1 cellular context compared by ENCODE assay signal in the genomic region with DNA sequence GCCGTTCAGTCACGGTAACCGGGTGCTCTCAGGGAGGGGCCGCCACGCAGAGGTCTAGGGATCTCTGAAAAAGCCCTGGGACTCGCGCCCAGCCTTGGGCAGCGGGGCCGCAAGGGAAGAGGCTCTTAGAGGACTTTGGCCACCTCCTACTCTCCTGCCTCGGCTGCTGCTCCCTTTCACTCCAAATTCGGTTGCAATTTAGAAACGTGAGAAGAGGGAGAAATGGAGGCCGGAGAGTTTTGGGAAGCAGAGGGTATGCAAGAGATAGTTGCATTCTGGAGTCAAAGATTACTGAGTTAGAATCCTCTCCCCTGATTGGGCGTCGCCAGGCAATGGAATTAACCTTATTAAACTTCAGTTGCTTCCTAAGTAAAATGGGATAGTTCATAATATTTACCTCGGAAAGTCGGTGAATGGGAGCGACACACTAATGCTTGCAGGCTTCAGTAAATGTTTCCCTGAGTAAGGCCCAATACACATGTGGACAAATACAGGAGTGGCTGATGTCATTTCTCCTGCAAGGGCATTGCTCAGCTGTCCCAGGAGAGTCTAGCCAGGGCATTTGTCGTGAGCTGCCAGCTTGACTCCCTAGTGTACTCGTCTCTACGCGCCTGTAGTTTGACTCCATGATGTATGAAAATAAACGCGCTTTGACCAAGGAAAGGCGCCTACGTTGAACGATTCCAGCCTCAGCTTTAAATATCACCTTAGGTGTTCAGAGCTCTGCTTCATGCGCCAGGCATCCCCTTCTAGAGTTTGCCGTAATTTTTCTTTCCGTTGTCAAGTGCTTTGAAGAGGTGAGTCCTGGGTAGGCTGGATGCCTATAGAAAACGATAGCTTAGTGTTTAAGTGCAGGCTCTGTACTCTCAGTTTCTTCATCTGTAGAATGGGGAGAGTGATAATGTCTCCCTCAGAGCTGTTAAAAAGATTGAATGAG.
TF ChIP-seq lines count a peak whose summit lies in the region.

No MANE protein-coding gene starts in this region.

TF ChIP-seq in K562, 482 proteins besides CTCF, POLR2A, EP300 and RAD21 (continues in another document):
- TF ChIP-seq YY1 (IDR thresholded peaks at IDR 0.05; ENCODE audit: borderline replicate concordance in 1 of 3, control insufficient read depth in 1 of 3, extremely low read depth in 1 of 3, insufficient read depth in 3 of 3, insufficient read length in 1 of 3, insufficient replicate concordance in 2 of 3, low read depth in 1 of 3, low read length in 2 of 3) (peak in 1 of 3 experiments; percentile 8), ETV5 (CRISPR knock-in tag; IDR thresholded peaks at IDR 0.05; ENCODE audit: low read depth) (0 out of 2 replicates have a peak, but pooled peaks have one; percentile 8), GMEB1 (CRISPR knock-in tag; IDR thresholded peaks at IDR 0.05) (no peak), REST (CRISPR knock-in tag; IDR thresholded peaks at IDR 0.05; ENCODE audit: low read depth) (0 out of 2 replicates have a peak, but pooled peaks have one; percentile 38), SREBF2 (CRISPR knock-in tag; IDR thresholded peaks at IDR 0.05) (no peak), RCOR1 (IDR thresholded peaks at IDR 0.05; ENCODE audit: borderline replicate concordance in 1 of 2, low read depth in 2 of 2, low read length in 2 of 2) (peak; percentile 43 to 80; a peak in 3 of 4 replicates), MEF2D (tag; conservative IDR thresholded peaks at IDR 0.05; ENCODE audit: low read depth) (no peak), SRSF3 (IDR thresholded peaks at IDR 0.05; ENCODE audit: insufficient read depth, low read length) (no peak), HDAC2 (IDR thresholded peaks at IDR 0.05) (peak; percentile 76; the same call in 1 of the 2 replicates), SMARCC2 (IDR thresholded peaks at IDR 0.05; ENCODE audit: low read depth) (0 out of 2 replicates have a peak, but pooled peaks have one; percentile 7), BRD9 (IDR thresholded peaks at IDR 0.05; ENCODE audit: low read depth, partially characterized antibody) (no peak), ZC3H11A (IDR thresholded peaks at IDR 0.05; ENCODE audit: low read depth, low read length) (no peak), ZNF165 (CRISPR knock-in tag; IDR thresholded peaks at IDR 0.05; ENCODE audit: borderline replicate concordance) (no peak), BACH1 (tag; IDR thresholded peaks at IDR 0.05) (no peak), SRF (CRISPR knock-in tag; IDR thresholded peaks at IDR 0.05) (no peak), ILK (tag; IDR thresholded peaks at IDR 0.05; ENCODE audit: borderline replicate concordance, low read depth) (no peak), BHLHE40 (IDR thresholded peaks at IDR 0.05; ENCODE audit: low read length) (no peak), KAT8 (IDR thresholded peaks at IDR 0.05; ENCODE audit: low read depth) (no peak), ZNF76 (CRISPR knock-in tag; IDR thresholded peaks at IDR 0.05; ENCODE audit: borderline replicate concordance) (no peak), MAZ (CRISPR knock-in tag; conservative IDR thresholded peaks at IDR 0.05 in 1 of 2, IDR thresholded peaks at IDR 0.05 in 1 of 2) (peak in 1 of 2 experiments; percentile 17; a peak in 2 of 4 replicates), ZFX (CRISPR knock-in tag; IDR thresholded peaks at IDR 0.05) (peak; percentile 53; the same call in 1 of the 2 replicates), RB1 (IDR thresholded peaks at IDR 0.05; ENCODE audit: low read depth) (no peak; the same call in 1 of the 2 replicates), CHD4 (IDR thresholded peaks at IDR 0.05; ENCODE audit: insufficient read depth, insufficient replicate concordance, low read depth, low read length, poor library complexity, severe bottlenecking) (peak; percentile 83), GATAD2B (IDR thresholded peaks at IDR 0.05; ENCODE audit: borderline replicate concordance) (no peak), RBM25 (IDR thresholded peaks at IDR 0.05; ENCODE audit: low read depth, low read length, severe bottlenecking) (peak; percentile 89), NFYB (IDR thresholded peaks at IDR 0.05; ENCODE audit: extremely low read depth, insufficient read length) (no peak), ZNF224 (CRISPR knock-in tag; IDR thresholded peaks at IDR 0.05) (no peak), XRCC3 (IDR thresholded peaks at IDR 0.05) (no peak), CREB1 (IDR thresholded peaks at IDR 0.05) (no peak), CREB1 (CRISPR knock-in tag; IDR thresholded peaks at IDR 0.05) (no peak), FOXA3 (CRISPR knock-in tag; conservative IDR thresholded peaks at IDR 0.05 in 1 of 2, IDR thresholded peaks at IDR 0.05 in 1 of 2) (no peak), ZBTB26 (CRISPR knock-in tag; IDR thresholded peaks at IDR 0.05) (no peak), ZNF551 (CRISPR knock-in tag; IDR thresholded peaks at IDR 0.05) (no peak), MEIS2 (IDR thresholded peaks at IDR 0.05; ENCODE audit: partially characterized antibody) (no peak), SMARCA5 (IDR thresholded peaks at IDR 0.05) (peak; percentile 81; the same call in 1 of the 2 replicates), SAP30 (IDR thresholded peaks at IDR 0.05; ENCODE audit: borderline replicate concordance, insufficient read depth, low read depth, low read length, poor library complexity, severe bottlenecking) (peak; percentile 51), SIN3A (IDR thresholded peaks at IDR 0.05; ENCODE audit: borderline replicate concordance in 2 of 2, control insufficient read depth in 1 of 2, low read depth in 2 of 2, low read length in 2 of 2) (0 out of 4 replicates have a peak, but pooled peaks of 1 of the 2 experiments have one; percentile 27)
- TF ChIP-seq, protein P1, sequence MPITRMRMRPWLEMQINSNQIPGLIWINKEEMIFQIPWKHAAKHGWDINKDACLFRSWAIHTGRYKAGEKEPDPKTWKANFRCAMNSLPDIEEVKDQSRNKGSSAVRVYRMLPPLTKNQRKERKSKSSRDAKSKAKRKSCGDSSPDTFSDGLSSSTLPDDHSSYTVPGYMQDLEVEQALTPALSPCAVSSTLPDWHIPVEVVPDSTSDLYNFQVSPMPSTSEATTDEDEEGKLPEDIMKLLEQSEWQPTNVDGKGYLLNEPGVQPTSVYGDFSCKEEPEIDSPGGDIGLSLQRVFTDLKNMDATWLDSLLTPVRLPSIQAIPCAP (CRISPR knock-in tag; IDR thresholded peaks at IDR 0.05; ENCODE audit: borderline replicate concordance) = no peak
- TF ChIP-seq, protein P2, sequence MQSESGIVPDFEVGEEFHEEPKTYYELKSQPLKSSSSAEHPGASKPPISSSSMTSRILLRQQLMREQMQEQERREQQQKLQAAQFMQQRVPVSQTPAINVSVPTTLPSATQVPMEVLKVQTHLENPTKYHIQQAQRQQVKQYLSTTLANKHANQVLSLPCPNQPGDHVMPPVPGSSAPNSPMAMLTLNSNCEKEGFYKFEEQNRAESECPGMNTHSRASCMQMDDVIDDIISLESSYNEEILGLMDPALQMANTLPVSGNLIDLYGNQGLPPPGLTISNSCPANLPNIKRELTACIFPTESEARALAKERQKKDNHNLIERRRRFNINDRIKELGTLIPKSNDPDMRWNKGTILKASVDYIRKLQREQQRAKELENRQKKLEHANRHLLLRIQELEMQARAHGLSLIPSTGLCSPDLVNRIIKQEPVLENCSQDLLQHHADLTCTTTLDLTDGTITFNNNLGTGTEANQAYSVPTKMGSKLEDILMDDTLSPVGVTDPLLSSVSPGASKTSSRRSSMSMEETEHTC (IDR thresholded peaks at IDR 0.05) = no peak
- TF ChIP-seq, protein P3, sequence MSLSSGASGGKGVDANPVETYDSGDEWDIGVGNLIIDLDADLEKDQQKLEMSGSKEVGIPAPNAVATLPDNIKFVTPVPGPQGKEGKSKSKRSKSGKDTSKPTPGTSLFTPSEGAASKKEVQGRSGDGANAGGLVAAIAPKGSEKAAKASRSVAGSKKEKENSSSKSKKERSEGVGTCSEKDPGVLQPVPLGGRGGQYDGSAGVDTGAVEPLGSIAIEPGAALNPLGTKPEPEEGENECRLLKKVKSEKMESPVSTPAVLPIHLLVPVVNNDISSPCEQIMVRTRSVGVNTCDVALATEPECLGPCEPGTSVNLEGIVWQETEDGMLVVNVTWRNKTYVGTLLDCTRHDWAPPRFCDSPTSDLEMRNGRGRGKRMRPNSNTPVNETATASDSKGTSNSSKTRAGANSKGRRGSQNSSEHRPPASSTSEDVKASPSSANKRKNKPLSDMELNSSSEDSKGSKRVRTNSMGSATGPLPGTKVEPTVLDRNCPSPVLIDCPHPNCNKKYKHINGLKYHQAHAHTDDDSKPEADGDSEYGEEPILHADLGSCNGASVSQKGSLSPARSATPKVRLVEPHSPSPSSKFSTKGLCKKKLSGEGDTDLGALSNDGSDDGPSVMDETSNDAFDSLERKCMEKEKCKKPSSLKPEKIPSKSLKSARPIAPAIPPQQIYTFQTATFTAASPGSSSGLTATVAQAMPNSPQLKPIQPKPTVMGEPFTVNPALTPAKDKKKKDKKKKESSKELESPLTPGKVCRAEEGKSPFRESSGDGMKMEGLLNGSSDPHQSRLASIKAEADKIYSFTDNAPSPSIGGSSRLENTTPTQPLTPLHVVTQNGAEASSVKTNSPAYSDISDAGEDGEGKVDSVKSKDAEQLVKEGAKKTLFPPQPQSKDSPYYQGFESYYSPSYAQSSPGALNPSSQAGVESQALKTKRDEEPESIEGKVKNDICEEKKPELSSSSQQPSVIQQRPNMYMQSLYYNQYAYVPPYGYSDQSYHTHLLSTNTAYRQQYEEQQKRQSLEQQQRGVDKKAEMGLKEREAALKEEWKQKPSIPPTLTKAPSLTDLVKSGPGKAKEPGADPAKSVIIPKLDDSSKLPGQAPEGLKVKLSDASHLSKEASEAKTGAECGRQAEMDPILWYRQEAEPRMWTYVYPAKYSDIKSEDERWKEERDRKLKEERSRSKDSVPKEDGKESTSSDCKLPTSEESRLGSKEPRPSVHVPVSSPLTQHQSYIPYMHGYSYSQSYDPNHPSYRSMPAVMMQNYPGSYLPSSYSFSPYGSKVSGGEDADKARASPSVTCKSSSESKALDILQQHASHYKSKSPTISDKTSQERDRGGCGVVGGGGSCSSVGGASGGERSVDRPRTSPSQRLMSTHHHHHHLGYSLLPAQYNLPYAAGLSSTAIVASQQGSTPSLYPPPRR (CRISPR knock-in tag; IDR thresholded peaks at IDR 0.05; ENCODE audit: borderline replicate concordance) = no peak
- TF ChIP-seq, protein P4, sequence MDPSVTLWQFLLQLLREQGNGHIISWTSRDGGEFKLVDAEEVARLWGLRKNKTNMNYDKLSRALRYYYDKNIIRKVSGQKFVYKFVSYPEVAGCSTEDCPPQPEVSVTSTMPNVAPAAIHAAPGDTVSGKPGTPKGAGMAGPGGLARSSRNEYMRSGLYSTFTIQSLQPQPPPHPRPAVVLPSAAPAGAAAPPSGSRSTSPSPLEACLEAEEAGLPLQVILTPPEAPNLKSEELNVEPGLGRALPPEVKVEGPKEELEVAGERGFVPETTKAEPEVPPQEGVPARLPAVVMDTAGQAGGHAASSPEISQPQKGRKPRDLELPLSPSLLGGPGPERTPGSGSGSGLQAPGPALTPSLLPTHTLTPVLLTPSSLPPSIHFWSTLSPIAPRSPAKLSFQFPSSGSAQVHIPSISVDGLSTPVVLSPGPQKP (CRISPR knock-in tag; IDR thresholded peaks at IDR 0.05) = no peak
- TF ChIP-seq, protein P5, sequence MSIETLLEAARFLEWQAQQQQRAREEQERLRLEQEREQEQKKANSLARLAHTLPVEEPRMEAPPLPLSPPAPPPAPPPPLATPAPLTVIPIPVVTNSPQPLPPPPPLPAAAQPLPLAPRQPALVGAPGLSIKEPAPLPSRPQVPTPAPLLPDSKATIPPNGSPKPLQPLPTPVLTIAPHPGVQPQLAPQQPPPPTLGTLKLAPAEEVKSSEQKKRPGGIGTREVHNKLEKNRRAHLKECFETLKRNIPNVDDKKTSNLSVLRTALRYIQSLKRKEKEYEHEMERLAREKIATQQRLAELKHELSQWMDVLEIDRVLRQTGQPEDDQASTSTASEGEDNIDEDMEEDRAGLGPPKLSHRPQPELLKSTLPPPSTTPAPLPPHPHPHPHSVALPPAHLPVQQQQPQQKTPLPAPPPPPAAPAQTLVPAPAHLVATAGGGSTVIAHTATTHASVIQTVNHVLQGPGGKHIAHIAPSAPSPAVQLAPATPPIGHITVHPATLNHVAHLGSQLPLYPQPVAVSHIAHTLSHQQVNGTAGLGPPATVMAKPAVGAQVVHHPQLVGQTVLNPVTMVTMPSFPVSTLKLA (conservative IDR thresholded peaks at IDR 0.05) = peak in 1 of 2 experiments; percentile 40; a peak in 1 of 4 replicates
